8 cellular contexts compared by ENCODE assay signal in genomic region chr1:1001631-1002300, GRCh38. TPM values are rescaled to one million over a fixed set of nuclear protein-coding genes. Genes with fewer than 3 reads are reported as not detected.
DNase-seq lines count a peak whose midpoint lies in the region; ATAC-seq, FAIRE-seq and TF ChIP-seq lines count a peak whose summit lies in the region.

No MANE protein-coding gene starts in this region.

- ATAC-seq in GM21515 (IDR thresholded peaks at IDR 0.05; ENCODE audit: unreplicated experiment): no peak

- no peaks in the 10 kb centered on the region for H3K9me3 Mint-ChIP-seq in activated T-helper 2 cell treated with anti-CD3 and anti-CD28 coated beads, Interferon-gamma antibody, Interleukin-2, Interleukin-4, amounts not matched to agents 10 μg/mL and 5 μg/mL and 100 μg/mL, durations not matched to agents 14 hours and 24 hours and 36 hours
- H3K9me3 Mint-ChIP-seq in neural progenitor cell: no peaks in the 10 kb centered on the region

- no peaks in the 10 kb centered on the region for H3K79me2 ChIP-seq in OCI-LY1 (ENCODE audit: insufficient read depth, low read length)
- H3K79me2 ChIP-seq in neural progenitor cell (ENCODE audit: low read depth): no peaks in the 10 kb centered on the region

- no peak for TF ChIP-seq POLR2A in testis (IDR thresholded peaks at IDR 0.05)

- H3K36me3 ChIP-seq in OCI-LY1 (ENCODE audit: insufficient read depth, low read length) (no peaks in the 10 kb centered on the region), neural progenitor cell (no peaks in the 10 kb centered on the region), testis (ENCODE audit: low read depth, missing control alignments) (no peaks in the 10 kb centered on the region)

- H3K9ac ChIP-seq in OCI-LY1 (ENCODE audit: low read length) (no peak overlapping the region), neural progenitor cell (no peak overlapping the region)

- H3K27me3 ChIP-seq in OCI-LY1 (ENCODE audit: insufficient read depth, low read length): peaks cover 16% of the 10 kb centered on the region; the same call in 1 of the 2 replicates
- peaks cover 69% of the 10 kb centered on the region for H3K27me3 ChIP-seq in neural progenitor cell
- H3K27me3 ChIP-seq in testis: no peaks in the 10 kb centered on the region

- H3K4me1 ChIP-seq in OCI-LY1 (ENCODE audit: insufficient read depth, low read length, severe bottlenecking) (no peaks in the 10 kb centered on the region), neural progenitor cell (peaks cover 38% of the 10 kb centered on the region), testis (peaks cover 20% of the 10 kb centered on the region)

- DNase-seq in AG08395 (ENCODE audit: low spot score) (peak; percentile 88), GM19239 (ENCODE audit: insufficient read length, low spot score) (peak; percentile 93), fibroblast of villous mesenchyme (ENCODE audit: low read depth) (peak; percentile 70), neural progenitor cell (ENCODE audit: low spot score) (peak; percentile 84), testis (peak; percentile 75)
- peak; percentile 55 for DNase-seq in activated T-helper 2 cell treated with anti-CD3 and anti-CD28 coated beads, Interferon-gamma antibody, Interleukin-2, Interleukin-4, amounts not matched to agents 10 μg/mL and 5 μg/mL and 100 μg/mL, durations not matched to agents 14 hours and 24 hours and 36 hours (ENCODE audit: low spot score)

- peaks cover 11% of the 10 kb centered on the region for H3K4me1 Mint-ChIP-seq in activated T-helper 2 cell treated with anti-CD3 and anti-CD28 coated beads, Interferon-gamma antibody, Interleukin-2, Interleukin-4, amounts not matched to agents 10 μg/mL and 5 μg/mL and 100 μg/mL, durations not matched to agents 14 hours and 24 hours and 36 hours (ENCODE audit: low read depth)
- H3K4me1 Mint-ChIP-seq in neural progenitor cell: peaks cover 29% of the 10 kb centered on the region

- H3K36me3 Mint-ChIP-seq in activated T-helper 2 cell treated with anti-CD3 and anti-CD28 coated beads, Interferon-gamma antibody, Interleukin-2, Interleukin-4, amounts not matched to agents 10 μg/mL and 5 μg/mL and 100 μg/mL, durations not matched to agents 14 hours and 24 hours and 36 hours (ENCODE audit: low read depth): no peaks in the 10 kb centered on the region
- H3K36me3 Mint-ChIP-seq in neural progenitor cell: no peaks in the 10 kb centered on the region

- no peaks in the 10 kb centered on the region for H3K9me3 ChIP-seq in OCI-LY1 (ENCODE audit: low read length)
- H3K9me3 ChIP-seq in neural progenitor cell (ENCODE audit: low read depth): no peaks in the 10 kb centered on the region
- H3K9me3 ChIP-seq in testis: no peaks in the 10 kb centered on the region

- H4K20me1 ChIP-seq in OCI-LY1 (ENCODE audit: insufficient read depth, low read length) (no peaks in the 10 kb centered on the region), neural progenitor cell (ENCODE audit: low read depth) (peaks cover 21% of the 10 kb centered on the region)

- TF ChIP-seq CTCF in OCI-LY1 (IDR thresholded peaks at IDR 0.05; ENCODE audit: low read length): peak; percentile 64
- TF ChIP-seq CTCF in fibroblast of villous mesenchyme (IDR thresholded peaks at IDR 0.05; ENCODE audit: insufficient read depth, low read depth, low read length): peak; percentile 70
- TF ChIP-seq CTCF in neural progenitor cell (IDR thresholded peaks at IDR 0.05): peak; percentile 84
- peak; percentile 67 to 94 (median 86) for TF ChIP-seq CTCF in testis (IDR thresholded peaks at IDR 0.05)

- H3K27me3 Mint-ChIP-seq in activated T-helper 2 cell treated with anti-CD3 and anti-CD28 coated beads, Interferon-gamma antibody, Interleukin-2, Interleukin-4, amounts not matched to agents 10 μg/mL and 5 μg/mL and 100 μg/mL, durations not matched to agents 14 hours and 24 hours and 36 hours (ENCODE audit: low read depth): peaks cover 31% of the 10 kb centered on the region
- peaks cover 10% of the 10 kb centered on the region for H3K27me3 Mint-ChIP-seq in neural progenitor cell (ENCODE audit: insufficient read depth, low read depth)

- H3K4me3 ChIP-seq in OCI-LY1 (ENCODE audit: low read depth, low read length, poor library complexity, severe bottlenecking): no peak overlapping the region
- peak overlapping the region; percentile 73 for H3K4me3 ChIP-seq in fibroblast of villous mesenchyme (ENCODE audit: low read depth, low read length)
- peak overlapping the region; percentile 70 for H3K4me3 ChIP-seq in neural progenitor cell
- H3K4me3 ChIP-seq in testis: peak overlapping the region; percentile 56 to 64

- FAIRE-seq in GM19239 (lab: Jason Lieb, UNC): no peak

- H3K27ac Mint-ChIP-seq in activated T-helper 2 cell treated with anti-CD3 and anti-CD28 coated beads, Interferon-gamma antibody, Interleukin-2, Interleukin-4, amounts not matched to agents 10 μg/mL and 5 μg/mL and 100 μg/mL, durations not matched to agents 14 hours and 24 hours and 36 hours: no peak overlapping the region
- no peak overlapping the region for H3K27ac Mint-ChIP-seq in neural progenitor cell

- H3K4me3 Mint-ChIP-seq in activated T-helper 2 cell treated with anti-CD3 and anti-CD28 coated beads, Interferon-gamma antibody, Interleukin-2, Interleukin-4, amounts not matched to agents 10 μg/mL and 5 μg/mL and 100 μg/mL, durations not matched to agents 14 hours and 24 hours and 36 hours (ENCODE audit: low read depth): no peak overlapping the region
- H3K4me3 Mint-ChIP-seq in neural progenitor cell: peak overlapping the region; percentile 75

- no peak overlapping the region for H2AFZ ChIP-seq in OCI-LY1 (ENCODE audit: low read length)
- no peak overlapping the region for H2AFZ ChIP-seq in neural progenitor cell (replicated peaks)

- no peak overlapping the region for H3K4me2 ChIP-seq in OCI-LY1 (ENCODE audit: low read length)
- peak overlapping the region; percentile 97 for H3K4me2 ChIP-seq in neural progenitor cell

- H3K27ac ChIP-seq in OCI-LY1 (ENCODE audit: low read depth, low read length, poor library complexity, severe bottlenecking) (no peak overlapping the region), neural progenitor cell (no peak overlapping the region), testis (peak overlapping the region in 1 of 2 donors; percentile 89)

- H3K9me2 ChIP-seq in OCI-LY1 (ENCODE audit: low read depth, low read length): no peaks in the 10 kb centered on the region

- intact Hi-C loops in activated T-helper 2 cell treated with anti-CD3 and anti-CD28 coated beads, Interferon-gamma antibody, Interleukin-2, Interleukin-4, amounts not matched to agents 10 μg/mL and 5 μg/mL and 100 μg/mL, durations not matched to agents 14 hours and 24 hours and 36 hours (cut with micrococcal nuclease): no loop called here
- intact Hi-C loops in testis (cut with DNase I; ENCODE audit: low total_unique reads): loop anchor here (10.0 kb wide), 1 partner anchor 63 kb away; no protein-coding TSS in a partner anchor

- 1 to 17% methylated on average over 7 to 56 of the region's 64 CpGs for WGBS in testis, 2 donors

- H3F3A ChIP-seq in OCI-LY1 (ENCODE audit: insufficient read depth, low read length) (no peaks in the 10 kb centered on the region), neural progenitor cell (ENCODE audit: low read depth) (peaks cover 36% of the 10 kb centered on the region)

RNA-seq across cellular contexts. Expression of gene HES4, which starts 1.9 kb away (rescaled TPM):
- 2.0 and 3.1 TPM in 2 replicates for total RNA-seq in activated T-helper 2 cell treated with anti-CD3 and anti-CD28 coated beads, Interferon-gamma antibody, Interleukin-2, Interleukin-4, amounts not matched to agents 10 μg/mL and 5 μg/mL and 100 μg/mL, durations not matched to agents 14 hours and 24 hours and 36 hours
- 2.2 and 8.1 TPM in 2 replicates for total RNA-seq in fibroblast of villous mesenchyme
- 7.6 and 35.7 TPM in 2 replicates for total RNA-seq in neural progenitor cell (ENCODE audit: low replicate concordance)
- total RNA-seq in testis: 10 to 100 TPM; 26.4 to 27.5 TPM
- polyA plus RNA-seq in testis (ENCODE audit: insufficient read depth, low read depth, low replicate concordance): 2.3 TPM

RNA-seq across cellular contexts. Expression of gene ISG15, which starts 11.5 kb away (rescaled TPM):
- total RNA-seq in activated T-helper 2 cell treated with anti-CD3 and anti-CD28 coated beads, Interferon-gamma antibody, Interleukin-2, Interleukin-4, amounts not matched to agents 10 μg/mL and 5 μg/mL and 100 μg/mL, durations not matched to agents 14 hours and 24 hours and 36 hours: 31.9 and 33.8 TPM in 2 replicates
- total RNA-seq in fibroblast of villous mesenchyme: 132 and 137 TPM in 2 replicates
- 22.4 and 33.6 TPM in 2 replicates for total RNA-seq in neural progenitor cell (ENCODE audit: low replicate concordance)
- 10 to 100 TPM; 22.8 to 24.0 TPM for total RNA-seq in testis
- 16.6 TPM for polyA plus RNA-seq in testis (ENCODE audit: insufficient read depth, low read depth, low replicate concordance)

RNA-seq across cellular contexts. Expression of gene AGRN, which starts 18.2 kb away (rescaled TPM):
- total RNA-seq in activated T-helper 2 cell treated with anti-CD3 and anti-CD28 coated beads, Interferon-gamma antibody, Interleukin-2, Interleukin-4, amounts not matched to agents 10 μg/mL and 5 μg/mL and 100 μg/mL, durations not matched to agents 14 hours and 24 hours and 36 hours: 27.6 and 29.2 TPM in 2 replicates
- total RNA-seq in fibroblast of villous mesenchyme (77.0 and 95.9 TPM in 2 replicates), neural progenitor cell (ENCODE audit: low replicate concordance) (34.1 and 142 TPM in 2 replicates), testis (100 to 1,000 TPM in 1 of 2 donors, 10 to 100 TPM in 1; 99.4 to 108 TPM)
- 48.9 TPM for polyA plus RNA-seq in testis (ENCODE audit: insufficient read depth, low read depth, low replicate concordance)

RNA-seq across cellular contexts. Expression of gene PERM1, which starts 19.9 kb away (rescaled TPM):
- not detected in 2 replicates for total RNA-seq in activated T-helper 2 cell treated with anti-CD3 and anti-CD28 coated beads, Interferon-gamma antibody, Interleukin-2, Interleukin-4, amounts not matched to agents 10 μg/mL and 5 μg/mL and 100 μg/mL, durations not matched to agents 14 hours and 24 hours and 36 hours
- total RNA-seq in fibroblast of villous mesenchyme (under 0.01 and 0.43 TPM in 2 replicates), neural progenitor cell (ENCODE audit: low replicate concordance) (not detected in 2 replicates), testis (1 to 10 TPM; 3.2 to 4.9 TPM)
- polyA plus RNA-seq in testis (ENCODE audit: insufficient read depth, low read depth, low replicate concordance): 0.65 TPM

RNA-seq across cellular contexts. Expression of gene PLEKHN1, which starts 35.5 kb away (rescaled TPM):
- total RNA-seq in activated T-helper 2 cell treated with anti-CD3 and anti-CD28 coated beads, Interferon-gamma antibody, Interleukin-2, Interleukin-4, amounts not matched to agents 10 μg/mL and 5 μg/mL and 100 μg/mL, durations not matched to agents 14 hours and 24 hours and 36 hours: 3.7 and 4.0 TPM in 2 replicates
- total RNA-seq in fibroblast of villous mesenchyme: 1.7 and 1.9 TPM in 2 replicates
- total RNA-seq in neural progenitor cell (ENCODE audit: low replicate concordance): 0.09 TPM in 1 of 2 replicates, not detected in the other
- total RNA-seq in testis: under 1 TPM; 0.47 to 0.56 TPM
- 0.21 TPM for polyA plus RNA-seq in testis (ENCODE audit: insufficient read depth, low read depth, low replicate concordance)
